ENCODE assay signal across 10 cellular contexts in the genomic region with DNA sequence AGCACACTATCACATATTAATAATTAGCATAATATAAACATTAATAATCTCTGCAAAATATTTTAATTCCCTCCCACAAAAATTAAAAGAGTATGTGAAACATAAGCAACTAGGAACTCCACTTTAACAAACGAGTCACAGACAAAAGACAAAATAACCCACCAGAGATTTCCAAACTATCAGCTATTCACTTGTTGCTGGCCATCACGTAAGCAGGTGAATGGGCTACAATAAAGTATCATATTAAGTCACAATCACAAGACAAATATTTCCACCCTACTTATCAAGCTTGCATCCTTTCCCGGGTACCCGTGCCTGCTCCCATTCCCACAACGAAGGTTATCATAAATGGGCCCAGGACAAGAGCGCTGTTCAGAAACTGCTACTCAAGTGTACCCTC. TPM values are rescaled to one million over a fixed set of nuclear protein-coding genes. Genes with fewer than 3 reads are reported as not detected.
DNase-seq lines count a peak whose midpoint lies in the region; ATAC-seq and TF ChIP-seq lines count a peak whose summit lies in the region.
"Had no signal": no experiment of that assay in that cellular context is flagged by ENCODE, and none has a peak within 500 bp of the region (broad histone marks: within the 10 kb centered on the region; RNA-seq: fewer than 3 reads in every experiment).

No MANE protein-coding gene starts in this region.

- H3K27me3 ChIP-seq in CD8-positive, alpha-beta memory T cell (ENCODE audit: insufficient read depth, low read length, poor library complexity, severe bottlenecking), result no peaks in the 10 kb centered on the region
- H3K27me3 ChIP-seq in MG63 (no peaks in the 10 kb centered on the region), tibial artery (no peaks in the 10 kb centered on the region)
- H3K27me3 ChIP-seq: heart right ventricle had no signal

- no peaks in the 10 kb centered on the region for H3K9me3 Mint-ChIP-seq in CD8-positive, alpha-beta memory T cell
- H3K9me3 Mint-ChIP-seq in nephron, result no peaks in the 10 kb centered on the region
- H3K9me3 Mint-ChIP-seq: activated naive CD4-positive, alpha-beta T cell treated with anti-CD3 and anti-CD28 coated beads for 36 hours had no signal

- no peaks in the 10 kb centered on the region for H3K36me3 ChIP-seq in CD8-positive, alpha-beta memory T cell (ENCODE audit: insufficient read depth, low read length)
- H3K36me3 ChIP-seq in MG63, result peaks cover 14% of the 10 kb centered on the region
- no peaks in the 10 kb centered on the region for H3K36me3 ChIP-seq in tibial artery
- H3K36me3 ChIP-seq: heart right ventricle had no signal

- H3K27me3 Mint-ChIP-seq in CD8-positive, alpha-beta memory T cell, result peaks cover 0 to 3% of the 10 kb centered on the region in 2 donors
- no peaks in the 10 kb centered on the region for H3K27me3 Mint-ChIP-seq in nephron (ENCODE audit: low read depth)

- TF ChIP-seq CTCF in choroid plexus epithelial cell (conservative IDR thresholded peaks at IDR 0.05; ENCODE audit: low read depth, low read length) (no peak), nephron (IDR thresholded peaks at IDR 0.05; ENCODE audit: unreplicated experiment in 3 of 3) (no peak), tibial artery (IDR thresholded peaks at IDR 0.05) (no peak)

- intact Hi-C loops in tibial artery (cut with DNase I; ENCODE audit: low total_unique reads), result no loop called here

- CTCF ChIA-PET in CD8-positive, alpha-beta memory T cell (lab: Charles Lee), result interaction anchor here (1.3 kb wide), 1 partner anchor 11 kb away, joined by 3 read pairs; no protein-coding TSS in a partner anchor

- H3K36me3 Mint-ChIP-seq in CD8-positive, alpha-beta memory T cell, result peaks cover 0 to 12% (median 0%) of the 10 kb centered on the region in 3 donors
- H3K36me3 Mint-ChIP-seq in nephron (ENCODE audit: low read depth), result peaks cover 22% of the 10 kb centered on the region

- POLR2A ChIA-PET in CD8-positive, alpha-beta memory T cell (lab: Charles Lee), result no interaction called here

- peak overlapping the region in 1 of 8 donors; percentile 19 for H3K27ac Mint-ChIP-seq in CD8-positive, alpha-beta memory T cell
- H3K27ac Mint-ChIP-seq in nephron, result peak overlapping the region; percentile 99 to 100 (median 100)
- H3K27ac Mint-ChIP-seq: activated naive CD4-positive, alpha-beta T cell treated with anti-CD3 and anti-CD28 coated beads for 36 hours had no signal

- no peaks in the 10 kb centered on the region for H3K9me3 ChIP-seq in CD8-positive, alpha-beta memory T cell (ENCODE audit: low read length)
- peaks cover 3% of the 10 kb centered on the region; the same call in 1 of the 2 replicates for H3K9me3 ChIP-seq in MG63
- no peaks in the 10 kb centered on the region for H3K9me3 ChIP-seq in tibial artery
- H3K9me3 ChIP-seq: heart right ventricle had no signal

- peaks cover 47 to 80% (median 66%) of the 10 kb centered on the region in 3 donors for H3K4me1 Mint-ChIP-seq in CD8-positive, alpha-beta memory T cell
- H3K4me1 Mint-ChIP-seq in nephron, result peaks cover 36% of the 10 kb centered on the region

- no peak for ATAC-seq in GM18907 (IDR thresholded peaks at IDR 0.05; ENCODE audit: unreplicated experiment)
- ATAC-seq in GM21515 (IDR thresholded peaks at IDR 0.05; ENCODE audit: unreplicated experiment), result no peak
- ATAC-seq: heart right ventricle had no signal

- peak overlapping the region; percentile 51 to 100 (median 97) for H3K4me3 Mint-ChIP-seq in CD8-positive, alpha-beta memory T cell
- H3K4me3 Mint-ChIP-seq in nephron, result peak overlapping the region; percentile 97 to 100 (median 99)

- no peak for DNase-seq in CD8-positive, alpha-beta memory T cell
- DNase-seq in MG63 (no peak), choroid plexus epithelial cell (ENCODE audit: low read depth) (no peak), tibial artery (no peak)
- no peak for DNase-seq in stimulated activated naive CD4-positive, alpha-beta T cell (lab: John Stamatoyannopoulos, UW)
- DNase-seq: activated naive CD4-positive, alpha-beta T cell treated with anti-CD3 and anti-CD28 coated beads for 36 hours; heart right ventricle had no signal

- H3K4me1 ChIP-seq in CD8-positive, alpha-beta memory T cell (ENCODE audit: insufficient read depth, low read length), result peaks cover 28% of the 10 kb centered on the region
- H3K4me1 ChIP-seq in tibial artery, result peaks cover 0 to 56% (median 27%) of the 10 kb centered on the region in 4 donors

- no peak overlapping the region for H3K27ac ChIP-seq in CD8-positive, alpha-beta memory T cell (ENCODE audit: low read depth, low read length)
- no peak overlapping the region for H3K27ac ChIP-seq in tibial artery
- H3K27ac ChIP-seq: heart right ventricle had no signal

- H3K4me3 ChIP-seq in CD8-positive, alpha-beta memory T cell (ENCODE audit: low read length), result no peak overlapping the region
- H3K4me3 ChIP-seq in MG63 (peak overlapping the region; percentile 94), choroid plexus epithelial cell (ENCODE audit: low read depth, low read length) (peak overlapping the region; percentile 33), tibial artery (no peak overlapping the region)

RNA-seq across cellular contexts. Expression of a gene that starts 2.5 kb away (rescaled TPM):
- total RNA-seq in CD8-positive, alpha-beta memory T cell, result 100 to 1,000 TPM; 115 to 121 TPM
- 76.8 TPM for polyA plus RNA-seq in CD8-positive, alpha-beta memory T cell
- 163 and 407 TPM in 2 replicates for total RNA-seq in MG63 (2014; rRNA removed; shearing (Covaris generic); ENCODE audit: low replicate concordance)

Comparison
In these comparisons a context has a peak if more than half of its experiments do, and no peak if none do; other contexts are left out.
1. H3K4me3 ChIP-seq: peak in MG63 (single experiment) and choroid plexus epithelial cell (single experiment); none in CD8-positive, alpha-beta memory T cell (single experiment) and tibial artery (0 of 2).